ENCODE assay signal across 17 cellular contexts in genomic region chr10:118238573-118239240, GRCh38.
A peak's percentile ranks its signal among the peaks of the same experiment; 100 is the strongest.
DNase-seq lines count a peak whose midpoint lies in the region; ATAC-seq and TF ChIP-seq lines count a peak whose summit lies in the region.
"Had no signal": no experiment of that assay in that cellular context is flagged by ENCODE, and none has a peak within 500 bp of the region (broad histone marks: within the 10 kb centered on the region; RNA-seq: fewer than 3 reads in every experiment).

No MANE protein-coding gene starts in this region.

- H3K9me3 ChIP-seq in smooth muscle cell (replicated peaks; ENCODE audit: low read depth), result no peaks in the 10 kb centered on the region
- H3K9me3 ChIP-seq in stomach, result no peaks in the 10 kb centered on the region
- H3K9me3 ChIP-seq: heart right ventricle, psoas muscle, testis had no signal

- H3K27me3 ChIP-seq in smooth muscle cell (ENCODE audit: low read depth), result peaks cover 24% of the 10 kb centered on the region
- H3K27me3 ChIP-seq in stomach, result peaks cover 0 to 94% (median 33%) of the 10 kb centered on the region in 3 donors
- H3K27me3 ChIP-seq: testis had no signal

- no peaks in the 10 kb centered on the region for H3K79me2 ChIP-seq in smooth muscle cell (ENCODE audit: low read depth)

- H3K36me3 ChIP-seq in smooth muscle cell (ENCODE audit: low read depth) (no peaks in the 10 kb centered on the region), stomach (no peaks in the 10 kb centered on the region)
- H3K36me3 ChIP-seq: heart right ventricle had no signal

- TF ChIP-seq POLR2A in stomach (IDR thresholded peaks at IDR 0.05), result no peak

- no peaks in the 10 kb centered on the region for H4K20me1 ChIP-seq in smooth muscle cell (ENCODE audit: low read depth)

- peak overlapping the region; percentile 78 for H3K4me2 ChIP-seq in smooth muscle cell
- H3K4me2 ChIP-seq: PC-9 had no signal

- intact Hi-C loops in stomach (cut with DNase I; ENCODE audit: low total_unique reads), result no loop called here

- H3K4me1 ChIP-seq in smooth muscle cell (ENCODE audit: low read depth), result no peaks in the 10 kb centered on the region
- peaks cover 0 to 8% (median 3%) of the 10 kb centered on the region in 4 donors for H3K4me1 ChIP-seq in stomach
- H3K4me1 ChIP-seq: heart right ventricle, psoas muscle, testis had no signal

- H3K4me3 ChIP-seq in smooth muscle cell, result no peak overlapping the region
- no peak overlapping the region for H3K4me3 ChIP-seq in stomach
- H3K4me3 ChIP-seq: heart right ventricle, PC-9, psoas muscle, testis had no signal

- DNase-seq in GM03348 (ENCODE audit: low spot score) (peak; percentile 76), NCI-H69 (lab: John Stamatoyannopoulos, UW) (peak; percentile 56), fibroblast of gingiva (ENCODE audit: low read depth) (peak; percentile 29), smooth muscle cell (lab: John Stamatoyannopoulos, UW; ENCODE audit: unreplicated experiment) (no peak), NCI-H82 (lab: John Stamatoyannopoulos, UW) (no peak), stomach (no peak)
- DNase-seq: activated CD4-positive, CD25-positive, alpha-beta regulatory T cell; activated naive CD4-positive, alpha-beta T cell treated with anti-CD3 and anti-CD28 coated beads, Interleukin-2, amount 10 ng/mL, durations not matched to agents 7 days and 5 days; CD4-positive, alpha-beta memory T cell; GDM1; heart right ventricle; left cardiac atrium; NCI-H1436 treated with DMSO at 0.1 percent for 48 hours; psoas muscle; testis had no signal

- no peak overlapping the region for H3K9ac ChIP-seq in smooth muscle cell (ENCODE audit: low read depth)

- H3K27ac ChIP-seq in smooth muscle cell (ENCODE audit: low read depth) (no peak overlapping the region), stomach (no peak overlapping the region)
- H3K27ac ChIP-seq: heart right ventricle, PC-9, psoas muscle, testis had no signal

- ATAC-seq in GM21529 (IDR thresholded peaks at IDR 0.05; ENCODE audit: unreplicated experiment), result no peak
- ATAC-seq: heart right ventricle, left cardiac atrium, psoas muscle had no signal

- H2AFZ ChIP-seq in smooth muscle cell (ENCODE audit: low read depth), result peak overlapping the region; percentile 67
- H2AFZ ChIP-seq: PC-9 had no signal

- TF ChIP-seq EP300 in stomach (IDR thresholded peaks at IDR 0.05), result no peak

- no peaks in the 10 kb centered on the region for H3F3A ChIP-seq in smooth muscle cell (ENCODE audit: low read depth)

- WGBS in smooth muscle cell (ENCODE audit: low lambda C conversion rate), result 26% methylated on average over 13 of the region's 13 CpGs
- 29 to 48% (median 35%) methylated on average over 13 of the region's 13 CpGs for WGBS in stomach, 5 donors

- TF ChIP-seq CTCF in smooth muscle cell (IDR thresholded peaks at IDR 0.05; ENCODE audit: borderline replicate concordance, insufficient read depth, poor library complexity, severe bottlenecking) (no peak), stomach (IDR thresholded peaks at IDR 0.05) (no peak)

Comparison
In these comparisons a context has a peak if more than half of its experiments do, and no peak if none do; other contexts are left out.
1. DNase-seq: peak in GM03348 (single experiment), NCI-H69 (single experiment) and fibroblast of gingiva (single experiment); none in smooth muscle cell (single experiment), NCI-H82 (single experiment) and stomach (single experiment).